Comparison of ENCODE assay signal across 7 cellular contexts in the genomic region with DNA sequence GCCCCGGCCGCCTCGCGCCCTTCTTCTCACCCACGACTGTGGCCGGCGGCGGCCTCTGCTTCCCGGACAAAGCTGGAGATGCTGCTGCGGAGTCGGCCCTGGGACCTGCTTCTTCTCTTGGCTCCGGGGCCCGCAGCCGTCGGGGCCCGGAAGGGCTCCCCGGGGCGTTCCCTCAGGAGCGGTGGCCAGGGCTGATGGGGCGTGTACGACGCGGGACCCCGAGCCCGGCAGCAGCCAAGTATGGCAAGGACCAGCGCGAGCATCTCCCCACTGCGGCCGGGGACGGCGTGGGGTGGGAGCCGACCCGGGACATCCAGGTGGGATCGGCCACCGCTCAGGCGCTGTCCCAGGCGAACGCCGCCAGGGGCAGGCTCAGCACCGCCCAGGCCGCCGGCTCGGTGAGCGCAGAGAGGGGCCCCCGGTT. TPM values are rescaled to one million over a fixed set of nuclear protein-coding genes. Genes with fewer than 3 reads are reported as not detected.
DNase-seq lines count a peak whose midpoint lies in the region; ATAC-seq and TF ChIP-seq lines count a peak whose summit lies in the region.

No MANE protein-coding gene starts in this region.

- no peak overlapping the region for H2BK5ac ChIP-seq in mesenchymal stem cell (ENCODE audit: low read depth, low read length, poor library complexity, severe bottlenecking)

- TF ChIP-seq CTCF in testis (IDR thresholded peaks at IDR 0.05) = no peak

- H3K36me3 ChIP-seq in NT2/D1 (ENCODE audit: insufficient read depth, insufficient read length, low read length) (no peaks in the 10 kb centered on the region), duodenal mucosa (ENCODE audit: control insufficient read depth in 1 of 2, insufficient read depth in 2 of 2, low read length in 2 of 2) (no peaks in the 10 kb centered on the region), mesenchymal stem cell (ENCODE audit: control insufficient read depth in 1 of 2, insufficient read depth in 2 of 2, low read depth in 1 of 2, low read length in 2 of 2) (peaks cover 0 to 9% of the 10 kb centered on the region in 2 experiments), testis (ENCODE audit: low read depth, missing control alignments) (no peaks in the 10 kb centered on the region)

- H3K9me3 Mint-ChIP-seq in activated T-helper 2 cell treated with anti-CD3 and anti-CD28 coated beads, Interferon-gamma antibody, Interleukin-2, Interleukin-4, amounts not matched to agents 10 μg/mL and 5 μg/mL and 100 μg/mL, durations not matched to agents 14 hours and 24 hours and 36 hours = no peaks in the 10 kb centered on the region
- H3K9me3 Mint-ChIP-seq in activated CD4-positive, alpha-beta T cell treated with anti-CD3 and anti-CD28 coated beads, Interleukin-2, amount 10 ng/mL, durations not matched to agents 7 days and 5 days = no peaks in the 10 kb centered on the region

- WGBS in mesenchymal stem cell = 12% methylated on average over 38 of the region's 45 CpGs
- 0 to 6% methylated on average over 11 to 19 of the region's 45 CpGs for WGBS in testis, 2 donors

- no peak overlapping the region for H3K27ac Mint-ChIP-seq in activated T-helper 2 cell treated with anti-CD3 and anti-CD28 coated beads, Interferon-gamma antibody, Interleukin-2, Interleukin-4, amounts not matched to agents 10 μg/mL and 5 μg/mL and 100 μg/mL, durations not matched to agents 14 hours and 24 hours and 36 hours
- H3K27ac Mint-ChIP-seq in activated CD4-positive, alpha-beta T cell treated with anti-CD3 and anti-CD28 coated beads, Interleukin-2, amount 10 ng/mL, durations not matched to agents 7 days and 5 days = no peak overlapping the region

- H3K9ac ChIP-seq in NT2/D1 (ENCODE audit: insufficient read length, low read depth) = peak overlapping the region; percentile 79
- no peak overlapping the region for H3K9ac ChIP-seq in duodenal mucosa (ENCODE audit: low read depth in 1 of 2, low read length in 2 of 2)
- H3K9ac ChIP-seq in mesenchymal stem cell (ENCODE audit: low read length) = no peak overlapping the region

- H3K4me1 Mint-ChIP-seq in activated T-helper 2 cell treated with anti-CD3 and anti-CD28 coated beads, Interferon-gamma antibody, Interleukin-2, Interleukin-4, amounts not matched to agents 10 μg/mL and 5 μg/mL and 100 μg/mL, durations not matched to agents 14 hours and 24 hours and 36 hours (ENCODE audit: low read depth) = peaks cover 5% of the 10 kb centered on the region
- H3K4me1 Mint-ChIP-seq in activated CD4-positive, alpha-beta T cell treated with anti-CD3 and anti-CD28 coated beads, Interleukin-2, amount 10 ng/mL, durations not matched to agents 7 days and 5 days = peaks cover 12% of the 10 kb centered on the region

- H3K4me3 ChIP-seq in NT2/D1 (ENCODE audit: insufficient read length, low read depth) (peak overlapping the region; percentile 53), duodenal mucosa (ENCODE audit: low read depth in 1 of 2, low read length in 2 of 2) (peak overlapping the region; percentile 60 to 71), mesenchymal stem cell (ENCODE audit: insufficient read depth in 1 of 2, low read depth in 1 of 2, low read length in 2 of 2) (peak overlapping the region in 1 of 2 experiments; percentile 52), testis (peak overlapping the region; percentile 51 to 61)

- H4K8ac ChIP-seq in mesenchymal stem cell (ENCODE audit: low read length) = no peak overlapping the region

- no peaks in the 10 kb centered on the region for H3K79me1 ChIP-seq in mesenchymal stem cell (replicated peaks; ENCODE audit: low read length, poor library complexity, severe bottlenecking)

- H3K4me1 ChIP-seq in NT2/D1 (ENCODE audit: insufficient read depth, insufficient read length) = no peaks in the 10 kb centered on the region
- peaks cover 0 to 18% of the 10 kb centered on the region in 2 donors for H3K4me1 ChIP-seq in duodenal mucosa (ENCODE audit: control insufficient read depth in 1 of 2, insufficient read depth in 2 of 2, low read length in 2 of 2)
- H3K4me1 ChIP-seq in mesenchymal stem cell (ENCODE audit: control insufficient read depth, insufficient read depth, low read depth, low read length) = peaks cover 23% of the 10 kb centered on the region
- no peaks in the 10 kb centered on the region for H3K4me1 ChIP-seq in testis

- CTCF ChIA-PET in activated CD4-positive, alpha-beta T cell treated with anti-CD3 and anti-CD28 coated beads, Interleukin-2, amount 10 ng/mL, durations not matched to agents 7 days and 5 days (lab: Charles Lee) = interaction anchor here (2.2 to 2.6 kb wide), 2 partner anchors 17 to 21 kb away, joined by 5 to 7 read pairs; no protein-coding TSS in a partner anchor

- H2BK12ac ChIP-seq in mesenchymal stem cell (ENCODE audit: low read length in 2 of 2) = no peak overlapping the region

- no peak overlapping the region for H3K18ac ChIP-seq in mesenchymal stem cell (ENCODE audit: low read depth in 1 of 2, low read length in 2 of 2)

- POLR2A ChIA-PET in activated CD4-positive, alpha-beta T cell treated with anti-CD3 and anti-CD28 coated beads, Interleukin-2, amount 10 ng/mL, durations not matched to agents 7 days and 5 days (lab: Charles Lee) = no interaction called here

- H3K9me3 ChIP-seq in NT2/D1 (ENCODE audit: insufficient read depth, low read length) (no peaks in the 10 kb centered on the region), duodenal mucosa (ENCODE audit: control insufficient read depth in 1 of 2, low read length in 2 of 2) (no peaks in the 10 kb centered on the region), mesenchymal stem cell (ENCODE audit: control insufficient read depth, low read length) (no peaks in the 10 kb centered on the region), testis (no peaks in the 10 kb centered on the region)

- peak overlapping the region; percentile 98 for H3K4me2 ChIP-seq in mesenchymal stem cell (ENCODE audit: low read length, poor library complexity, severe bottlenecking)

- H2BK120ac ChIP-seq in mesenchymal stem cell (ENCODE audit: low read depth, low read length) = no peak overlapping the region

- H3K14ac ChIP-seq in mesenchymal stem cell (ENCODE audit: low read length in 2 of 2) = no peak overlapping the region

- peaks cover 48% of the 10 kb centered on the region for H3K27me3 ChIP-seq in NT2/D1 (ENCODE audit: insufficient read depth, insufficient read length)
- H3K27me3 ChIP-seq in duodenal mucosa (ENCODE audit: control insufficient read depth in 1 of 2, insufficient read depth in 2 of 2, low read length in 2 of 2) = peaks cover 30 to 40% of the 10 kb centered on the region in 2 donors
- peaks cover 48 to 49% of the 10 kb centered on the region in 2 experiments for H3K27me3 ChIP-seq in mesenchymal stem cell (ENCODE audit: control insufficient read depth in 1 of 2, insufficient read depth in 1 of 2, low read length in 2 of 2)
- no peaks in the 10 kb centered on the region for H3K27me3 ChIP-seq in testis

- no peaks in the 10 kb centered on the region for H3K36me3 Mint-ChIP-seq in activated T-helper 2 cell treated with anti-CD3 and anti-CD28 coated beads, Interferon-gamma antibody, Interleukin-2, Interleukin-4, amounts not matched to agents 10 μg/mL and 5 μg/mL and 100 μg/mL, durations not matched to agents 14 hours and 24 hours and 36 hours (ENCODE audit: low read depth)
- no peaks in the 10 kb centered on the region for H3K36me3 Mint-ChIP-seq in activated CD4-positive, alpha-beta T cell treated with anti-CD3 and anti-CD28 coated beads, Interleukin-2, amount 10 ng/mL, durations not matched to agents 7 days and 5 days (ENCODE audit: low read depth)

- H2BK15ac ChIP-seq in mesenchymal stem cell (ENCODE audit: low read depth, poor library complexity, severe bottlenecking) = no peak overlapping the region

- H3K4me3 Mint-ChIP-seq in activated T-helper 2 cell treated with anti-CD3 and anti-CD28 coated beads, Interferon-gamma antibody, Interleukin-2, Interleukin-4, amounts not matched to agents 10 μg/mL and 5 μg/mL and 100 μg/mL, durations not matched to agents 14 hours and 24 hours and 36 hours (ENCODE audit: low read depth) = no peak overlapping the region
- H3K4me3 Mint-ChIP-seq in activated CD4-positive, alpha-beta T cell treated with anti-CD3 and anti-CD28 coated beads, Interleukin-2, amount 10 ng/mL, durations not matched to agents 7 days and 5 days = no peak overlapping the region

- no peak for ATAC-seq in left lobe of liver

- intact Hi-C loops in testis (cut with DNase I; ENCODE audit: low total_unique reads) = no loop called here
- intact Hi-C loops in activated T-helper 2 cell treated with anti-CD3 and anti-CD28 coated beads, Interferon-gamma antibody, Interleukin-2, Interleukin-4, amounts not matched to agents 10 μg/mL and 5 μg/mL and 100 μg/mL, durations not matched to agents 14 hours and 24 hours and 36 hours (cut with micrococcal nuclease) = no loop called here

- no peak overlapping the region for H4K91ac ChIP-seq in mesenchymal stem cell (ENCODE audit: low read length)

- H3K27ac ChIP-seq in duodenal mucosa (ENCODE audit: low read depth, low read length) (no peak overlapping the region), mesenchymal stem cell (ENCODE audit: low read length, poor library complexity, severe bottlenecking) (no peak overlapping the region), testis (no peak overlapping the region)

- no peak overlapping the region for H2AK5ac ChIP-seq in mesenchymal stem cell (ENCODE audit: low read length, severe bottlenecking)

- H3K4ac ChIP-seq in mesenchymal stem cell (ENCODE audit: low read depth in 1 of 2, low read length in 2 of 2) = no peak overlapping the region

- peaks cover 52% of the 10 kb centered on the region for H3K27me3 Mint-ChIP-seq in activated T-helper 2 cell treated with anti-CD3 and anti-CD28 coated beads, Interferon-gamma antibody, Interleukin-2, Interleukin-4, amounts not matched to agents 10 μg/mL and 5 μg/mL and 100 μg/mL, durations not matched to agents 14 hours and 24 hours and 36 hours (ENCODE audit: low read depth)
- H3K27me3 Mint-ChIP-seq in activated CD4-positive, alpha-beta T cell treated with anti-CD3 and anti-CD28 coated beads, Interleukin-2, amount 10 ng/mL, durations not matched to agents 7 days and 5 days = peaks cover 54% of the 10 kb centered on the region

- H2AFZ ChIP-seq in mesenchymal stem cell (ENCODE audit: low read depth, low read length) = no peak overlapping the region

- DNase-seq in NT2/D1 (ENCODE audit: low read depth, low spot score) (no peak), mesenchymal stem cell (no peak), testis (no peak), left lobe of liver (ENCODE audit: low spot score) (no peak)
- DNase-seq in activated T-helper 2 cell treated with anti-CD3 and anti-CD28 coated beads, Interferon-gamma antibody, Interleukin-2, Interleukin-4, amounts not matched to agents 10 μg/mL and 5 μg/mL and 100 μg/mL, durations not matched to agents 14 hours and 24 hours and 36 hours (ENCODE audit: low spot score) = no peak
- no peak for DNase-seq in activated CD4-positive, alpha-beta T cell treated with anti-CD3 and anti-CD28 coated beads, Interleukin-2, amount 10 ng/mL, durations not matched to agents 7 days and 5 days

- H3K23ac ChIP-seq in mesenchymal stem cell (ENCODE audit: low read length in 2 of 2) = no peak overlapping the region

- TF ChIP-seq POLR2A in testis (IDR thresholded peaks at IDR 0.05) = no peak

RNA-seq across cellular contexts. Expression of gene BMS1, which starts 27.6 kb away (rescaled TPM):
- polyA plus RNA-seq in mesenchymal stem cell (2013, experiment 1 of 2) = 11.9 TPM
- polyA plus RNA-seq in mesenchymal stem cell (2013, experiment 2 of 2) = 11.9 TPM
- total RNA-seq in testis (10 to 100 TPM; 23.5 to 25.5 TPM), left lobe of liver (4.6 TPM)
- polyA plus RNA-seq in testis (ENCODE audit: insufficient read depth, low read depth, low replicate concordance) = 14.9 TPM
- total RNA-seq in activated T-helper 2 cell treated with anti-CD3 and anti-CD28 coated beads, Interferon-gamma antibody, Interleukin-2, Interleukin-4, amounts not matched to agents 10 μg/mL and 5 μg/mL and 100 μg/mL, durations not matched to agents 14 hours and 24 hours and 36 hours = 31.8 and 32.8 TPM in 2 replicates
- 10 to 100 TPM; 15.9 to 16.2 TPM for total RNA-seq in activated CD4-positive, alpha-beta T cell treated with anti-CD3 and anti-CD28 coated beads, Interleukin-2, amount 10 ng/mL, durations not matched to agents 7 days and 5 days
